Comparison of ENCODE assay signal across 19 cellular contexts in genomic region chr15:95930659-95931375, GRCh38.
"Had no signal": no experiment of that assay in that cellular context is flagged by ENCODE, and none has a peak within 500 bp of the region (broad histone marks: within the 10 kb centered on the region; RNA-seq: fewer than 3 reads in every experiment).

No MANE protein-coding gene starts in this region.

- H3K27me3 Mint-ChIP-seq: activated B cell treated with CpG ODN at 0.5 μM for 24 hours; activated CD4-positive, alpha-beta T cell treated with anti-CD3 and anti-CD28 coated beads, Interleukin-2, amount 10 ng/mL, durations not matched to agents 7 days and 5 days; activated T-helper 17 cell treated with anti-CD3 and anti-CD28 coated beads, Interleukin-2, amount 50 U/mL, for 72 hours; central memory CD8-positive, alpha-beta T cell; T-helper 17 cell had no signal

- H3K27ac Mint-ChIP-seq: activated B cell treated with CpG ODN at 0.5 μM for 24 hours; activated CD4-positive, alpha-beta T cell treated with anti-CD3 and anti-CD28 coated beads, Interleukin-2, amount 10 ng/mL, durations not matched to agents 7 days and 5 days; activated naive CD4-positive, alpha-beta T cell treated with anti-CD3 and anti-CD28 coated beads, Interleukin-2, amount 10 ng/mL, durations not matched to agents 7 days and 5 days; activated T-helper 17 cell treated with anti-CD3 and anti-CD28 coated beads, Interleukin-2, amount 50 U/mL, for 72 hours; T-helper 17 cell had no signal

- H3K27ac ChIP-seq: adrenal gland, body of pancreas, gastroesophageal sphincter, pancreas, thyroid gland, vagina had no signal

- H3K9me3 Mint-ChIP-seq: activated naive CD4-positive, alpha-beta T cell treated with anti-CD3 and anti-CD28 coated beads, Interleukin-2, amount 10 ng/mL, durations not matched to agents 7 days and 5 days; activated T-helper 17 cell treated with anti-CD3 and anti-CD28 coated beads, Interleukin-2, amount 50 U/mL, for 72 hours; central memory CD8-positive, alpha-beta T cell had no signal

- H3K4me1 Mint-ChIP-seq: activated B cell treated with CpG ODN at 0.5 μM for 24 hours; activated T-helper 17 cell treated with anti-CD3 and anti-CD28 coated beads, Interleukin-2, amount 50 U/mL, for 72 hours; T-helper 17 cell had no signal

- H3K4me3 Mint-ChIP-seq: activated B cell treated with CpG ODN at 0.5 μM for 24 hours; activated CD4-positive, alpha-beta T cell treated with anti-CD3 and anti-CD28 coated beads, Interleukin-2, amount 10 ng/mL, durations not matched to agents 7 days and 5 days; activated naive CD4-positive, alpha-beta T cell treated with anti-CD3 and anti-CD28 coated beads, Interleukin-2, amount 10 ng/mL, durations not matched to agents 7 days and 5 days; activated T-helper 17 cell treated with anti-CD3 and anti-CD28 coated beads, Interleukin-2, amount 50 U/mL, for 72 hours; central memory CD8-positive, alpha-beta T cell; T-helper 17 cell had no signal

- ATAC-seq: activated T-helper 17 cell treated with anti-CD3 and anti-CD28 coated beads, Interleukin-2, amount 50 U/mL, for 72 hours; body of pancreas; gastroesophageal sphincter; mucosa of descending colon; pancreas; T-helper 17 cell had no signal

- H3K9me3 ChIP-seq: adrenal gland, body of pancreas, gastroesophageal sphincter, mucosa of descending colon, pancreas, thyroid gland, vagina had no signal

- H3K36me3 Mint-ChIP-seq: activated naive CD4-positive, alpha-beta T cell treated with anti-CD3 and anti-CD28 coated beads, Interleukin-2, amount 10 ng/mL, durations not matched to agents 7 days and 5 days had no signal

- H3K4me1 ChIP-seq: adrenal gland, body of pancreas, pancreas, thyroid gland had no signal

- H3K36me3 ChIP-seq: adrenal gland, gastroesophageal sphincter, pancreas, thyroid gland, vagina had no signal

- FAIRE-seq: pancreas, small intestine had no signal

- H3K27me3 ChIP-seq: body of pancreas, gastroesophageal sphincter, pancreas, thyroid gland, vagina had no signal

- H3K4me3 ChIP-seq: adrenal gland, body of pancreas, gastroesophageal sphincter, mucosa of descending colon, pancreas, thyroid gland, vagina had no signal

- DNase-seq: activated B cell treated with CpG ODN at 0.5 μM for 24 hours; activated CD4-positive, alpha-beta T cell treated with anti-CD3 and anti-CD28 coated beads, Interleukin-2, amount 10 ng/mL, durations not matched to agents 7 days and 5 days; activated CD8-positive, alpha-beta memory T cell treated with anti-CD3 and anti-CD28 coated beads for 24 hours; activated naive CD4-positive, alpha-beta T cell treated with anti-CD3 and anti-CD28 coated beads, Interleukin-2, amount 10 ng/mL, durations not matched to agents 7 days and 5 days; adrenal gland; body of pancreas; cortex of kidney; effector memory CD4-positive, alpha-beta T cell; kidney glomerular epithelial cell; mammary epithelial cell; mucosa of descending colon; pancreas; small intestine; T-helper 17 cell; thyroid gland had no signal
